1 cellular context compared by ENCODE assay signal in genomic region chr20:4038047-4038459, GRCh38.
TF ChIP-seq lines count a peak whose summit lies in the region.

No MANE protein-coding gene starts in this region.

TF ChIP-seq in A549, 52 proteins besides CTCF, POLR2A, EP300 and RAD21 (continued from another document):
- TF ChIP-seq USF2 (IDR thresholded peaks at IDR 0.05) (no peak), HES2 (IDR thresholded peaks at IDR 0.05) (no peak), PBX3 (IDR thresholded peaks at IDR 0.05) (no peak), JUNB (IDR thresholded peaks at IDR 0.05) (no peak), HMGXB4 (CRISPR knock-in tag; IDR thresholded peaks at IDR 0.05; ENCODE audit: borderline replicate concordance) (no peak)
TF ChIP-seq in A549: peak in this region for 0.
